In genomic region chr7:7881581-7881980, GRCh38 we compare ENCODE assay signal across 30 cellular contexts.
"Had no signal": no experiment of that assay in that cellular context is flagged by ENCODE, and none has a peak within 500 bp of the region (broad histone marks: within the 10 kb centered on the region; RNA-seq: fewer than 3 reads in every experiment).

No MANE protein-coding gene starts in this region.

- H3K4me3 ChIP-seq: adrenal gland, body of pancreas, esophagus squamous epithelium, gastroesophageal sphincter had no signal

- ATAC-seq: activated CD4-positive, alpha-beta T cell treated with anti-CD3 and anti-CD28 coated beads for 36 hours; activated CD8-positive, alpha-beta memory T cell treated with anti-CD3 and anti-CD28 coated beads, Interleukin-2, amount 10 ng/mL, durations not matched to agents 7 days and 5 days; activated CD8-positive, alpha-beta T cell treated with anti-CD3 and anti-CD28 coated beads, Interleukin-2, amount 10 ng/mL, durations not matched to agents 7 days and 5 days; activated naive CD8-positive, alpha-beta T cell treated with anti-CD3 and anti-CD28 coated beads, Interleukin-2, amount 50 U/mL, for 24 hours; body of pancreas; effector memory CD8-positive, alpha-beta T cell; gastroesophageal sphincter had no signal

- H3K4me1 ChIP-seq: body of pancreas, esophagus squamous epithelium, gastroesophageal sphincter had no signal

- H3K9me3 ChIP-seq: adrenal gland, body of pancreas, esophagus squamous epithelium, gastroesophageal sphincter had no signal

- H3K27ac ChIP-seq: adrenal gland, body of pancreas, epithelial cell of prostate, esophagus squamous epithelium, gastroesophageal sphincter had no signal

- H3K36me3 ChIP-seq: adrenal gland, esophagus squamous epithelium had no signal

- DNase-seq: activated CD4-positive, alpha-beta memory T cell treated with anti-CD3 and anti-CD28 coated beads for 36 hours; activated CD4-positive, alpha-beta T cell treated with anti-CD3 and anti-CD28 coated beads for 36 hours; activated CD4-positive, alpha-beta T cell treated with anti-CD3 and anti-CD28 coated beads, Interleukin-2, amount 10 ng/mL, durations not matched to agents 24 days and 14 days; activated CD4-positive, CD25-positive, alpha-beta regulatory T cell; activated CD4-positive, CD25-positive, alpha-beta regulatory T cell treated with anti-CD3 and anti-CD28 coated beads, Interleukin-2, amount 50 U/mL, for 72 hours; activated CD8-positive, alpha-beta memory T cell treated with anti-CD3 and anti-CD28 coated beads, Interleukin-2, amount 10 ng/mL, durations not matched to agents 7 days and 5 days; activated CD8-positive, alpha-beta memory T cell treated with anti-CD3 and anti-CD28 coated beads, Interleukin-2, amount 50 U/mL, for 4 hours; activated CD8-positive, alpha-beta T cell treated with anti-CD3 and anti-CD28 coated beads, Interleukin-2, amount 10 ng/mL, durations not matched to agents 7 days and 5 days; activated effector memory CD4-positive, alpha-beta T cell treated with anti-CD3 and anti-CD28 coated beads, Interleukin-2, amount 50 U/mL, for 16 hours; activated naive CD4-positive, alpha-beta T cell treated with anti-CD3 and anti-CD28 coated beads for 36 hours; activated naive CD8-positive, alpha-beta T cell treated with anti-CD3 and anti-CD28 coated beads for 36 hours; activated naive CD8-positive, alpha-beta T cell treated with anti-CD3 and anti-CD28 coated beads, Interleukin-2, amount 50 U/mL, for 24 hours; activated T-cell treated with anti-CD3 and anti-CD28 coated beads, Interleukin-2, amount 50 U/mL, for 1 hour; activated T-cell treated with anti-CD3 and anti-CD28 coated beads, Interleukin-2, amount 50 U/mL, for 48 hours; adrenal gland; amygdala; aorta; body of pancreas; caudate nucleus; cortex of kidney; dermis blood vessel endothelial cell; effector CD4-positive, alpha-beta T cell; effector memory CD8-positive, alpha-beta T cell; esophagus squamous epithelium; foreskin melanocyte; head of caudate nucleus; T-helper 2 cell had no signal

- FAIRE-seq: colon had no signal

- H3K27me3 ChIP-seq: adrenal gland, body of pancreas, esophagus squamous epithelium, gastroesophageal sphincter had no signal
